In genomic region chr21:35256468-35256988, GRCh38 we compare ENCODE assay signal across 1 cellular context.
TF ChIP-seq lines count a peak whose summit lies in the region.

No MANE protein-coding gene starts in this region.

TF ChIP-seq in IMR-90, 13 proteins besides CTCF, POLR2A, EP300 and RAD21 (continued from another document):
- TF ChIP-seq, protein P1, sequence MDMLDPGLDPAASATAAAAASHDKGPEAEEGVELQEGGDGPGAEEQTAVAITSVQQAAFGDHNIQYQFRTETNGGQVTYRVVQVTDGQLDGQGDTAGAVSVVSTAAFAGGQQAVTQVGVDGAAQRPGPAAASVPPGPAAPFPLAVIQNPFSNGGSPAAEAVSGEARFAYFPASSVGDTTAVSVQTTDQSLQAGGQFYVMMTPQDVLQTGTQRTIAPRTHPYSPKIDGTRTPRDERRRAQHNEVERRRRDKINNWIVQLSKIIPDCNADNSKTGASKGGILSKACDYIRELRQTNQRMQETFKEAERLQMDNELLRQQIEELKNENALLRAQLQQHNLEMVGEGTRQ (IDR thresholded peaks at IDR 0.05; ENCODE audit: low read depth, low read length) = 0 out of 2 replicates have a peak, but pooled peaks have one; percentile 23
- TF ChIP-seq FOS (IDR thresholded peaks at IDR 0.05; ENCODE audit: low read depth, low read length) (peak; percentile 94), MAFK (IDR thresholded peaks at IDR 0.05; ENCODE audit: low read depth, low read length) (peak; percentile 41; the same call in 1 of the 2 replicates), MAZ (IDR thresholded peaks at IDR 0.05; ENCODE audit: borderline replicate concordance, low read depth, low read length) (peak; percentile 48; the same call in 1 of the 2 replicates), RCOR1 (IDR thresholded peaks at IDR 0.05; ENCODE audit: insufficient replicate concordance, low read length) (peak; percentile 79)
TF ChIP-seq in IMR-90: peak in this region for 8.
